ENCODE assay signal across 10 cellular contexts in the genomic region with DNA sequence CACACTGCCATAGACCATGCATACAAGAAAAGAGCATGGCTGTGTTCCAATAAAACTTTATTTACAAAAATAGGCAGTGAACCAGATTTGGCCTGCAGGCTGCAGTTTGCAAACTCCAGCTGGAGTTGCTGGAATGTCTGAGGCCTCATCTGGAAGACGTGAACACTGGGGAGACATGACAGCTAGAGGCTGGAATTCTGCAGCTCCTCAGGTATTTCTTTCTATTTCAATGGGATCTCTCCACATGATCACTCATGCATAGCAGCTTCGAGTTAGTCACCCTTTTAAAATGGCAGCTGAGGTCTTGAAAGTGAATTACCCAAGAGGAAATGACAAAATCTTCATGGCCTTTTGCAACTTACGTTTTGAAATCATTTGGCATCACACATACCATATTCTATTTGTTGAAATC. TPM values are rescaled to one million over a fixed set of nuclear protein-coding genes. Genes with fewer than 3 reads are reported as not detected.
DNase-seq lines count a peak whose midpoint lies in the region; ATAC-seq and TF ChIP-seq lines count a peak whose summit lies in the region.
"Had no signal": no experiment of that assay in that cellular context is flagged by ENCODE, and none has a peak within 500 bp of the region (broad histone marks: within the 10 kb centered on the region; RNA-seq: fewer than 3 reads in every experiment).

No MANE protein-coding gene starts in this region.

- H3K18ac ChIP-seq in mesenchymal stem cell (ENCODE audit: low read depth in 1 of 2, low read length in 2 of 2), result peak overlapping the region in 1 of 2 experiments; percentile 19

- peaks cover 5% of the 10 kb centered on the region for H3K9me3 ChIP-seq in mesenchymal stem cell (ENCODE audit: control insufficient read depth, low read length)

- H3K36me3 ChIP-seq in mesenchymal stem cell (ENCODE audit: control insufficient read depth in 1 of 2, insufficient read depth in 2 of 2, low read depth in 1 of 2, low read length in 2 of 2), result no peaks in the 10 kb centered on the region
- H3K36me3 ChIP-seq: WERI-Rb-1 had no signal

- no peaks in the 10 kb centered on the region for H3K79me1 ChIP-seq in mesenchymal stem cell (replicated peaks; ENCODE audit: low read length, poor library complexity, severe bottlenecking)

- H3K4me1 ChIP-seq in mesenchymal stem cell (ENCODE audit: control insufficient read depth, insufficient read depth, low read depth, low read length), result no peaks in the 10 kb centered on the region

- H3K27me3 ChIP-seq in mesenchymal stem cell (ENCODE audit: control insufficient read depth in 1 of 2, insufficient read depth in 1 of 2, low read length in 2 of 2), result no peaks in the 10 kb centered on the region

- peak overlapping the region; percentile 53 for H2BK5ac ChIP-seq in mesenchymal stem cell (ENCODE audit: low read depth, low read length, poor library complexity, severe bottlenecking)

- H3K23ac ChIP-seq in mesenchymal stem cell (ENCODE audit: low read length in 2 of 2), result no peak overlapping the region

- ATAC-seq in GM18498 (IDR thresholded peaks at IDR 0.05; ENCODE audit: unreplicated experiment), result no peak

- H3K9ac ChIP-seq in mesenchymal stem cell (ENCODE audit: low read length), result no peak overlapping the region

- no peak overlapping the region for H4K91ac ChIP-seq in mesenchymal stem cell (ENCODE audit: low read length)

- peak overlapping the region in 1 of 2 experiments; percentile 41 for H3K4ac ChIP-seq in mesenchymal stem cell (ENCODE audit: low read depth in 1 of 2, low read length in 2 of 2)

- no peak overlapping the region for H2BK120ac ChIP-seq in mesenchymal stem cell (ENCODE audit: low read depth, low read length)

- no peak overlapping the region for H4K8ac ChIP-seq in mesenchymal stem cell (ENCODE audit: low read length)

- H3K27ac ChIP-seq in mesenchymal stem cell (ENCODE audit: low read length, poor library complexity, severe bottlenecking) (peak overlapping the region; percentile 98), coronary artery (no peak overlapping the region)
- H3K27ac ChIP-seq: WERI-Rb-1 had no signal

- DNase-seq in DMS53 treated with DMSO at 0.1 percent for 48 hours (lab: John Stamatoyannopoulos, UW; ENCODE audit: unreplicated experiment) (peak; percentile 35), MV-4-11 (lab: John Stamatoyannopoulos, UW) (peak; percentile 95), astrocyte of the hippocampus (ENCODE audit: low read depth, low spot score) (peak; percentile 72), mesenchymal stem cell (peak; percentile 94), coronary artery (ENCODE audit: low spot score) (no peak), cerebellar cortex (ENCODE audit: low spot score) (no peak), GM19240 (ENCODE audit: insufficient read length, low spot score) (no peak)
- DNase-seq: NCI-H748 treated with DMSO at 0.1 percent for 48 hours, WERI-Rb-1 had no signal

- H3K4me2 ChIP-seq in mesenchymal stem cell (ENCODE audit: low read length, poor library complexity, severe bottlenecking), result no peak overlapping the region

- no peak overlapping the region for H2BK12ac ChIP-seq in mesenchymal stem cell (ENCODE audit: low read length in 2 of 2)

- 0% methylated on average over 2 of the region's 3 CpGs for WGBS in mesenchymal stem cell

- TF ChIP-seq CTCF in coronary artery (IDR thresholded peaks at IDR 0.05), result no peak

- H2AFZ ChIP-seq in mesenchymal stem cell (ENCODE audit: low read depth, low read length), result no peak overlapping the region

- H3K4me3 ChIP-seq in mesenchymal stem cell (ENCODE audit: insufficient read depth in 1 of 2, low read depth in 1 of 2, low read length in 2 of 2), result no peak overlapping the region
- H3K4me3 ChIP-seq in coronary artery, result no peak overlapping the region

- no peak overlapping the region for H2AK5ac ChIP-seq in mesenchymal stem cell (ENCODE audit: low read length, severe bottlenecking)

- no peak overlapping the region for H2BK15ac ChIP-seq in mesenchymal stem cell (ENCODE audit: low read depth, poor library complexity, severe bottlenecking)

- no peak overlapping the region for H3K14ac ChIP-seq in mesenchymal stem cell (ENCODE audit: low read length in 2 of 2)

RNA-seq across cellular contexts. Expression of gene BET1, which starts 52.6 kb away (rescaled TPM):
- 47.8 TPM for polyA plus RNA-seq in mesenchymal stem cell (2013, experiment 1 of 2)
- polyA plus RNA-seq in mesenchymal stem cell (2013, experiment 2 of 2), result 52.7 TPM

Comparison
In these comparisons a context has a peak if more than half of its experiments do, and no peak if none do; other contexts are left out.
1. DNase-seq: peak in DMS53 treated with DMSO at 0.1 percent for 48 hours (single experiment), MV-4-11 (single experiment), astrocyte of the hippocampus (single experiment) and mesenchymal stem cell (single experiment); none in coronary artery (single experiment), cerebellar cortex (single experiment) and GM19240 (single experiment).